In the genomic region with DNA sequence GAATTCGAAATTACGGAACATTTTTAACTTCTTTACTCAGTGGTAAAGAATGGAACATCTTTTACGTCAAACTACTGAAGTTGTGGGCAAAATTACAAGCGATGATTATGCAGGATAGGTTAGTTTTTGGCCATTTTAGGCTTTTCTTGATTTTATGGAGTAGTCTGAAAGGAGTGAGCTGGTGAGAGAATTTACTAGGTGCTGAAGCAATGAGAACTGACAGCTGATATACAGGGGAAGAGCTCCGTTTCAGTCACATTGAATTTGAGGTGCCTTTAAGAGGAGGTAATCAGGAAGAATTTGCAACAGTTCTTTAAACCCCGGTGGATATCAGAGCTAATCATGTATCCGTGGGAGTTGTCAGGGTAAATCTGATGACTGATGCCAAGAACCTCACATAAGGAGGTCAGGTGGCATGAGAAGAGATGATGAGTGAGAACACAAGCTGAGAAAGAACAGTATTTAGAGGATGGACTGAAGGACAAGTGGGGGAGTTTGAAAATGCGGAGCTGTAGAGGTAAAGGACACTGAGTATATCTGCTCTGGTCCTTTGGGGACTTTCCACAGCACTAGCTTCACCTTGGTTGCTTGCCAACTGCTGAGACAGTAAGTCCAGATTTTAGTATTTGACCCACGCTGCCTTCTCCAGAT, we compare ENCODE assay signal across 9 cellular contexts.
DNase-seq lines count a peak whose midpoint lies in the region; ATAC-seq and TF ChIP-seq lines count a peak whose summit lies in the region.
"Had no signal": no experiment of that assay in that cellular context is flagged by ENCODE, and none has a peak within 500 bp of the region (broad histone marks: within the 10 kb centered on the region; RNA-seq: fewer than 3 reads in every experiment).

No MANE protein-coding gene starts in this region.

- H3K9me3 Mint-ChIP-seq in activated T-cell treated with anti-CD3 and anti-CD28 coated beads, Interleukin-2, amount 50 U/mL, for 72 hours, result no peaks in the 10 kb centered on the region

- intact Hi-C loops in ovary (cut with DNase I) (no loop called here), breast epithelium (cut with DNase I; ENCODE audit: low total_unique reads) (no loop called here)

- H3K36me3 ChIP-seq in ovary (no peaks in the 10 kb centered on the region), breast epithelium (no peaks in the 10 kb centered on the region)

- no peaks in the 10 kb centered on the region for H3K27me3 ChIP-seq in ovary
- no peaks in the 10 kb centered on the region for H3K27me3 ChIP-seq in breast epithelium

- H3K27me3 Mint-ChIP-seq in activated T-cell treated with anti-CD3 and anti-CD28 coated beads, Interleukin-2, amount 50 U/mL, for 72 hours (ENCODE audit: low read depth), result peaks cover 17% of the 10 kb centered on the region

- ATAC-seq in GM19351 (IDR thresholded peaks at IDR 0.05; ENCODE audit: unreplicated experiment), result peak; percentile 75
- peak; percentile 72 for ATAC-seq in HG03095 (IDR thresholded peaks at IDR 0.05; ENCODE audit: unreplicated experiment)
- peak; percentile 70 to 77 for ATAC-seq in activated T-cell treated with anti-CD3 and anti-CD28 coated beads, Interleukin-2, amount 50 U/mL, for 72 hours (replicated peaks in 1 of 2)

- WGBS in ovary, 3 donors, result 75 to 78% (median 77%) methylated on average over 9 of the region's 9 CpGs

- no peaks in the 10 kb centered on the region for H3K36me3 Mint-ChIP-seq in activated T-cell treated with anti-CD3 and anti-CD28 coated beads, Interleukin-2, amount 50 U/mL, for 72 hours (ENCODE audit: insufficient read depth in 2 of 2)

- peak overlapping the region; percentile 73 to 75 for H3K4me3 Mint-ChIP-seq in activated T-cell treated with anti-CD3 and anti-CD28 coated beads, Interleukin-2, amount 50 U/mL, for 72 hours

- TF ChIP-seq POLR2A in ovary (IDR thresholded peaks at IDR 0.05), result no peak
- TF ChIP-seq POLR2A in breast epithelium (IDR thresholded peaks at IDR 0.05), result no peak

- DNase-seq in GM10248 (ENCODE audit: extremely low spot score) (peak; percentile 41), ovary (no peak), HK-2 (ENCODE audit: unreplicated experiment) (no peak), breast epithelium (ENCODE audit: low spot score in 2 of 2) (no peak), putamen (ENCODE audit: low spot score) (no peak)
- peak; percentile 18 to 54 for DNase-seq in activated T-cell treated with anti-CD3 and anti-CD28 coated beads, Interleukin-2, amount 50 U/mL, for 72 hours
- DNase-seq: NCI-H510A treated with DMSO at 0.1 percent for 48 hours had no signal

- H3K9me3 ChIP-seq in ovary (no peaks in the 10 kb centered on the region), breast epithelium (no peaks in the 10 kb centered on the region)

- CTCF ChIA-PET in GM10248 (lab: Yijun Ruan, JAX), result interaction anchor here (0.7 to 1.7 kb wide), 16 partner anchors 9 to 420 kb away, joined by 3 to 5 read pairs (median 3); no protein-coding TSS in a partner anchor

- H3K4me1 ChIP-seq in ovary (ENCODE audit: insufficient read depth), result no peaks in the 10 kb centered on the region
- no peaks in the 10 kb centered on the region for H3K4me1 ChIP-seq in breast epithelium

- H3K27ac ChIP-seq in ovary (no peak overlapping the region), breast epithelium (no peak overlapping the region)

- peaks cover 28% of the 10 kb centered on the region for H3K4me1 Mint-ChIP-seq in activated T-cell treated with anti-CD3 and anti-CD28 coated beads, Interleukin-2, amount 50 U/mL, for 72 hours (ENCODE audit: low read depth)

- TF ChIP-seq EP300 in ovary (IDR thresholded peaks at IDR 0.05), result no peak

- TF ChIP-seq CTCF in GM10248 (IDR thresholded peaks at IDR 0.05; ENCODE audit: control extremely low read depth, extremely low read depth, low read depth, missing control alignments) (no peak), ovary (IDR thresholded peaks at IDR 0.05) (no peak), breast epithelium (IDR thresholded peaks at IDR 0.05) (no peak)

- H3K27ac Mint-ChIP-seq in activated T-cell treated with anti-CD3 and anti-CD28 coated beads, Interleukin-2, amount 50 U/mL, for 72 hours, result peak overlapping the region; percentile 87

- no peak overlapping the region for H3K4me3 ChIP-seq in ovary
- H3K4me3 ChIP-seq in breast epithelium, result no peak overlapping the region

- POLR2A ChIA-PET in GM10248 (lab: Yijun Ruan, JAX), result interaction anchor here (0.7 to 1.0 kb wide), 2 partner anchors 13 to 104 kb away, joined by 3 read pairs; a partner anchor contains a TSS

Comparison
In these comparisons a context has a peak if more than half of its experiments do, and no peak if none do; other contexts are left out.
1. DNase-seq: peak in GM10248 (single experiment) and activated T-cell treated with anti-CD3 and anti-CD28 coated beads, Interleukin-2, amount 50 U/mL, for 72 hours (2 of 2); none in ovary (0 of 5), HK-2 (single experiment), breast epithelium (0 of 2) and putamen (single experiment).
2. Peak in every context shown above with its lines, with median percentiles within 50 percentile points of each other: ATAC-seq.